ENCODE assay signal across 2 cellular contexts in the genomic region with DNA sequence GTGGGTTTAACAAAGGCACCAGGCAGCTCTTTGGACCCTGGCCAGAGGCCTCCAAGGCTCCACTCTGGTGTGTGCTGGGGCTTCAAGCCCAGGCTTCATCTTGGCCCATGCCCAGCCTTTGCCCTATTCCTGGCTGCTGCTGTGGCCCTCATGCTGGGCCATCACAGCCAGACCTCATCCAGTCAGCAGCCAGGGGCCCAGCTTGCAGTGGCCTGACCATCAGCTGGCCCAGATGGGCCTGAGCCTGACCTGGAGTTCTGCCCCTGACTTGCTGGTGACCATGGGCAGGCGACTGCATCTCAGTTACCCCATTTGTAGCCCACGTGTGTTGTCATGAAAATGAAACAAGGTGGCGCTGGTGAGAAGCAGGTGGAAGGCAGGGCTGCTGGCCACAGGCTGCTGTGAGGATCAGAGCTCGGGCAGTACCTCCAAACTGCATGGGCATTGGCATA.
TF ChIP-seq lines count a peak whose summit lies in the region.

No MANE protein-coding gene starts in this region.

TF ChIP-seq in HCT116, 20 proteins besides CTCF, POLR2A, EP300 and RAD21 (continued from another document):
- TF ChIP-seq, protein P1, sequence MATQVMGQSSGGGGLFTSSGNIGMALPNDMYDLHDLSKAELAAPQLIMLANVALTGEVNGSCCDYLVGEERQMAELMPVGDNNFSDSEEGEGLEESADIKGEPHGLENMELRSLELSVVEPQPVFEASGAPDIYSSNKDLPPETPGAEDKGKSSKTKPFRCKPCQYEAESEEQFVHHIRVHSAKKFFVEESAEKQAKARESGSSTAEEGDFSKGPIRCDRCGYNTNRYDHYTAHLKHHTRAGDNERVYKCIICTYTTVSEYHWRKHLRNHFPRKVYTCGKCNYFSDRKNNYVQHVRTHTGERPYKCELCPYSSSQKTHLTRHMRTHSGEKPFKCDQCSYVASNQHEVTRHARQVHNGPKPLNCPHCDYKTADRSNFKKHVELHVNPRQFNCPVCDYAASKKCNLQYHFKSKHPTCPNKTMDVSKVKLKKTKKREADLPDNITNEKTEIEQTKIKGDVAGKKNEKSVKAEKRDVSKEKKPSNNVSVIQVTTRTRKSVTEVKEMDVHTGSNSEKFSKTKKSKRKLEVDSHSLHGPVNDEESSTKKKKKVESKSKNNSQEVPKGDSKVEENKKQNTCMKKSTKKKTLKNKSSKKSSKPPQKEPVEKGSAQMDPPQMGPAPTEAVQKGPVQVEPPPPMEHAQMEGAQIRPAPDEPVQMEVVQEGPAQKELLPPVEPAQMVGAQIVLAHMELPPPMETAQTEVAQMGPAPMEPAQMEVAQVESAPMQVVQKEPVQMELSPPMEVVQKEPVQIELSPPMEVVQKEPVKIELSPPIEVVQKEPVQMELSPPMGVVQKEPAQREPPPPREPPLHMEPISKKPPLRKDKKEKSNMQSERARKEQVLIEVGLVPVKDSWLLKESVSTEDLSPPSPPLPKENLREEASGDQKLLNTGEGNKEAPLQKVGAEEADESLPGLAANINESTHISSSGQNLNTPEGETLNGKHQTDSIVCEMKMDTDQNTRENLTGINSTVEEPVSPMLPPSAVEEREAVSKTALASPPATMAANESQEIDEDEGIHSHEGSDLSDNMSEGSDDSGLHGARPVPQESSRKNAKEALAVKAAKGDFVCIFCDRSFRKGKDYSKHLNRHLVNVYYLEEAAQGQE (IDR thresholded peaks at IDR 0.05; ENCODE audit: low read depth), result no peak
- TF ChIP-seq, protein P2, sequence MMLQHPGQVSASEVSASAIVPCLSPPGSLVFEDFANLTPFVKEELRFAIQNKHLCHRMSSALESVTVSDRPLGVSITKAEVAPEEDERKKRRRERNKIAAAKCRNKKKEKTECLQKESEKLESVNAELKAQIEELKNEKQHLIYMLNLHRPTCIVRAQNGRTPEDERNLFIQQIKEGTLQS (IDR thresholded peaks at IDR 0.05), result no peak
- no peak for TF ChIP-seq CBX3 (IDR thresholded peaks at IDR 0.05; ENCODE audit: low read depth)
- TF ChIP-seq EZH2 (IDR thresholded peaks at IDR 0.05), result no peak
- no peak for TF ChIP-seq ZNF274 (IDR thresholded peaks at IDR 0.05; ENCODE audit: low read depth, low read length)
- no peak for TF ChIP-seq POLR2AphosphoS5 (IDR thresholded peaks at IDR 0.05; ENCODE audit: low read depth, low read length)
- TF ChIP-seq, protein P3, sequence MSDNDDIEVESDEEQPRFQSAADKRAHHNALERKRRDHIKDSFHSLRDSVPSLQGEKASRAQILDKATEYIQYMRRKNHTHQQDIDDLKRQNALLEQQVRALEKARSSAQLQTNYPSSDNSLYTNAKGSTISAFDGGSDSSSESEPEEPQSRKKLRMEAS (IDR thresholded peaks at IDR 0.05), result no peak
- TF ChIP-seq FOSL1 (IDR thresholded peaks at IDR 0.05; ENCODE audit: low read depth), result no peak
- no peak for TF ChIP-seq EZH2phosphoT487 (IDR thresholded peaks at IDR 0.05; ENCODE audit: borderline replicate concordance)
- no peak for TF ChIP-seq ZFX (IDR thresholded peaks at IDR 0.05)
- no peak for TF ChIP-seq YY1 (IDR thresholded peaks at IDR 0.05; ENCODE audit: extremely low read depth, insufficient replicate concordance, low read depth, low read length)
- TF ChIP-seq ELF1 (IDR thresholded peaks at IDR 0.05; ENCODE audit: borderline replicate concordance, low read depth), result no peak

TF ChIP-seq in WTC11, 78 proteins besides CTCF, POLR2A, EP300 and RAD21 (continued from another document):
- TF ChIP-seq, protein P4, sequence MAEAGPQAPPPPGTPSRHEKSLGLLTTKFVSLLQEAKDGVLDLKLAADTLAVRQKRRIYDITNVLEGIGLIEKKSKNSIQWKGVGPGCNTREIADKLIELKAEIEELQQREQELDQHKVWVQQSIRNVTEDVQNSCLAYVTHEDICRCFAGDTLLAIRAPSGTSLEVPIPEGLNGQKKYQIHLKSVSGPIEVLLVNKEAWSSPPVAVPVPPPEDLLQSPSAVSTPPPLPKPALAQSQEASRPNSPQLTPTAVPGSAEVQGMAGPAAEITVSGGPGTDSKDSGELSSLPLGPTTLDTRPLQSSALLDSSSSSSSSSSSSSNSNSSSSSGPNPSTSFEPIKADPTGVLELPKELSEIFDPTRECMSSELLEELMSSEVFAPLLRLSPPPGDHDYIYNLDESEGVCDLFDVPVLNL (CRISPR knock-in tag; IDR thresholded peaks at IDR 0.05; ENCODE audit: borderline replicate concordance, low read depth), result no peak
- no peak for TF ChIP-seq KAT7 (CRISPR knock-in tag; IDR thresholded peaks at IDR 0.05; ENCODE audit: borderline replicate concordance)
- TF ChIP-seq ZNF423 (CRISPR knock-in tag; IDR thresholded peaks at IDR 0.05), result no peak
- no peak for TF ChIP-seq FOXP1 (CRISPR knock-in tag; IDR thresholded peaks at IDR 0.05; ENCODE audit: borderline replicate concordance)
- no peak for TF ChIP-seq ATF1 (CRISPR knock-in tag; IDR thresholded peaks at IDR 0.05)
- TF ChIP-seq RORB (CRISPR knock-in tag; IDR thresholded peaks at IDR 0.05), result no peak
- no peak for TF ChIP-seq ZNF416 (CRISPR knock-in tag; IDR thresholded peaks at IDR 0.05)
- TF ChIP-seq HMGA2 (CRISPR knock-in tag; IDR thresholded peaks at IDR 0.05), result no peak
- TF ChIP-seq, protein P5, sequence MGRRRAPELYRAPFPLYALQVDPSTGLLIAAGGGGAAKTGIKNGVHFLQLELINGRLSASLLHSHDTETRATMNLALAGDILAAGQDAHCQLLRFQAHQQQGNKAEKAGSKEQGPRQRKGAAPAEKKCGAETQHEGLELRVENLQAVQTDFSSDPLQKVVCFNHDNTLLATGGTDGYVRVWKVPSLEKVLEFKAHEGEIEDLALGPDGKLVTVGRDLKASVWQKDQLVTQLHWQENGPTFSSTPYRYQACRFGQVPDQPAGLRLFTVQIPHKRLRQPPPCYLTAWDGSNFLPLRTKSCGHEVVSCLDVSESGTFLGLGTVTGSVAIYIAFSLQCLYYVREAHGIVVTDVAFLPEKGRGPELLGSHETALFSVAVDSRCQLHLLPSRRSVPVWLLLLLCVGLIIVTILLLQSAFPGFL (CRISPR knock-in tag; IDR thresholded peaks at IDR 0.05; ENCODE audit: borderline replicate concordance), result no peak
- TF ChIP-seq ZNF219 (CRISPR knock-in tag; IDR thresholded peaks at IDR 0.05; ENCODE audit: borderline replicate concordance), result no peak
- TF ChIP-seq EMX1 (CRISPR knock-in tag; IDR thresholded peaks at IDR 0.05), result no peak
- no peak for TF ChIP-seq ESRRA (CRISPR knock-in tag; IDR thresholded peaks at IDR 0.05; ENCODE audit: borderline replicate concordance)
- no peak for TF ChIP-seq ZNF317 (CRISPR knock-in tag; IDR thresholded peaks at IDR 0.05; ENCODE audit: borderline replicate concordance, low read depth)
- TF ChIP-seq, protein P6, sequence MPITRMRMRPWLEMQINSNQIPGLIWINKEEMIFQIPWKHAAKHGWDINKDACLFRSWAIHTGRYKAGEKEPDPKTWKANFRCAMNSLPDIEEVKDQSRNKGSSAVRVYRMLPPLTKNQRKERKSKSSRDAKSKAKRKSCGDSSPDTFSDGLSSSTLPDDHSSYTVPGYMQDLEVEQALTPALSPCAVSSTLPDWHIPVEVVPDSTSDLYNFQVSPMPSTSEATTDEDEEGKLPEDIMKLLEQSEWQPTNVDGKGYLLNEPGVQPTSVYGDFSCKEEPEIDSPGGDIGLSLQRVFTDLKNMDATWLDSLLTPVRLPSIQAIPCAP (CRISPR knock-in tag; IDR thresholded peaks at IDR 0.05), result no peak
- TF ChIP-seq, protein P7, sequence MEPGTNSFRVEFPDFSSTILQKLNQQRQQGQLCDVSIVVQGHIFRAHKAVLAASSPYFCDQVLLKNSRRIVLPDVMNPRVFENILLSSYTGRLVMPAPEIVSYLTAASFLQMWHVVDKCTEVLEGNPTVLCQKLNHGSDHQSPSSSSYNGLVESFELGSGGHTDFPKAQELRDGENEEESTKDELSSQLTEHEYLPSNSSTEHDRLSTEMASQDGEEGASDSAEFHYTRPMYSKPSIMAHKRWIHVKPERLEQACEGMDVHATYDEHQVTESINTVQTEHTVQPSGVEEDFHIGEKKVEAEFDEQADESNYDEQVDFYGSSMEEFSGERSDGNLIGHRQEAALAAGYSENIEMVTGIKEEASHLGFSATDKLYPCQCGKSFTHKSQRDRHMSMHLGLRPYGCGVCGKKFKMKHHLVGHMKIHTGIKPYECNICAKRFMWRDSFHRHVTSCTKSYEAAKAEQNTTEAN (CRISPR knock-in tag; IDR thresholded peaks at IDR 0.05), result no peak
- TF ChIP-seq NR3C1 (CRISPR knock-in tag; conservative IDR thresholded peaks at IDR 0.05; ENCODE audit: low read depth), result no peak
TF ChIP-seq in WTC11: peak in this region for 0.
